Comparison of ENCODE assay signal across 8 cellular contexts in the genomic region with DNA sequence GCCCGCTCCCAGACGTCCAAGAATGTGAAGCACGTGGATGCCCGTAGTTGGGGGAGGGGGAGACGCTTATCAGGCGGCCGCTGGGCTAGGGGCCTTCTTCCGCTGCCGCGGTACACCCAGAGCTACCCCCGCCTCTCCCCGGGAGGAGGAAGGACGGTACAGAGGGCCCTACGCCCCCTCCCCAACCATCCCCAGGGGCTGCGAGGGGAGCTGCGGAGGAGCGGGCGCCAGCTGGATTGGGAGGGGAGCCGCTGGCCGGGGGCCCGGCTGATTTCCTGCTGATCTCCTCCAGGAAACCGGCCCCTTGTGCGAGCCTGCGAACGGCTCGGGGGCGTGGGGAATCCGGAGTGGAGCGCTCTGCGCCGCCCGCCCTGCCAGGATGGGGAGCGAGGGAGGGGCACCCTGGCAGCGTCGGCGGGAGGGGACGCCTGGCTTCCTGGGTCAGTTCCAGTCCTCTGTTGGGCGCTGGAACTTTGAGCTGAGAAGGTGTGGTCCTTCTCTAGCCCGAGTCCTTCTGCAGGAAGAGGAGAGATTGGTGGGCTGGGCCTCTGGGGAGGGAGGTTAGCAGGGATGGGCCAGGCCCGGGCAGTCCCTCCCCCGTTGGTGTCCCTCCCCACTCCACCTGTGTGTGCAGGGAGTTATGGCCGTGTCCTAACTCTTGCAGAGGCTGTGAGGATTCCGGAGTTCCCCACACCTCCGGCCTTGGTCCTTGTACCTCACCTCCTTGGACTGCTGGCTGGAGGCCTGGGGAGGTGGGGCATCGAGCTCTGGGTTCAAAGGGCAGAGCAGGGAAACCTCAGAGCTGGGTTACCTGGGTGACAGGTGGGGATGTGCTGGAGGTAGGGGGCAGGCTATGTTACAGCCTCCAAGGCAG. TPM values are rescaled to one million over a fixed set of nuclear protein-coding genes. Genes with fewer than 3 reads are reported as not detected.
DNase-seq lines count a peak whose midpoint lies in the region; ATAC-seq and TF ChIP-seq lines count a peak whose summit lies in the region.

No MANE protein-coding gene starts in this region.

- H3K9me3 Mint-ChIP-seq in CD8-positive, alpha-beta memory T cell: no peaks in the 10 kb centered on the region

- CTCF ChIA-PET in CD8-positive, alpha-beta memory T cell (lab: Charles Lee): interaction anchor here (0.8 to 3.2 kb wide), 10 partner anchors 9 to 215 kb away, joined by 3 to 21 read pairs (median 3); no protein-coding TSS in a partner anchor

- DNase-seq in CD8-positive, alpha-beta memory T cell: peak in 4 of 5 donors; percentile 29 to 70 (median 46)
- peak; percentile 17 for DNase-seq in activated effector memory CD4-positive, alpha-beta T cell treated with Interleukin-2 at 50 U/mL for 16 hours

- peaks cover 16% of the 10 kb centered on the region for H3K36me3 ChIP-seq in CD8-positive, alpha-beta memory T cell (ENCODE audit: insufficient read depth, low read length)
- H3K36me3 ChIP-seq in KOPT-K1 (ENCODE audit: insufficient read depth, low read length) (peaks cover 18% of the 10 kb centered on the region), gastroesophageal sphincter (peaks cover 0 to 21% of the 10 kb centered on the region in 2 donors), neuron (ENCODE audit: insufficient read depth, low read length) (no peaks in the 10 kb centered on the region)

- peak overlapping the region; percentile 84 to 98 (median 95) for H3K27ac Mint-ChIP-seq in CD8-positive, alpha-beta memory T cell

- peak overlapping the region; percentile 49 for H3K4me3 ChIP-seq in CD8-positive, alpha-beta memory T cell (ENCODE audit: low read length)
- H3K4me3 ChIP-seq in gastroesophageal sphincter (peak overlapping the region; percentile 58 to 90), neuron (ENCODE audit: low read length) (peak overlapping the region; percentile 49)

- ATAC-seq in gastroesophageal sphincter (peak; percentile 15), GM19467 (IDR thresholded peaks at IDR 0.05; ENCODE audit: unreplicated experiment) (no peak), GM18873 (IDR thresholded peaks at IDR 0.05; ENCODE audit: low FRiP score, unreplicated experiment) (no peak), HG03442 (IDR thresholded peaks at IDR 0.05; ENCODE audit: unreplicated experiment) (no peak)

- POLR2A ChIA-PET in CD8-positive, alpha-beta memory T cell (lab: Charles Lee): interaction anchor here (0.9 to 1.4 kb wide), 5 partner anchors 22 to 30 kb away, joined by 3 to 4 read pairs (median 3); no protein-coding TSS in a partner anchor

- peak overlapping the region; percentile 46 to 89 (median 78) for H3K4me3 Mint-ChIP-seq in CD8-positive, alpha-beta memory T cell

- 0% methylated on average over 4 of the region's 45 CpGs; no CpG with 5 or more reads in 1 of the 2 donors for WGBS in gastroesophageal sphincter (ENCODE audit: low coverage in 1 of 2), 2 donors

- no peaks in the 10 kb centered on the region for H3K27me3 Mint-ChIP-seq in CD8-positive, alpha-beta memory T cell

- no peaks in the 10 kb centered on the region for H3K27me3 ChIP-seq in CD8-positive, alpha-beta memory T cell (ENCODE audit: insufficient read depth, low read length, poor library complexity, severe bottlenecking)
- H3K27me3 ChIP-seq in gastroesophageal sphincter: no peaks in the 10 kb centered on the region
- no peaks in the 10 kb centered on the region for H3K27me3 ChIP-seq in neuron (ENCODE audit: insufficient read depth, low read length)

- peaks cover 0 to 32% (median 2%) of the 10 kb centered on the region in 3 donors for H3K36me3 Mint-ChIP-seq in CD8-positive, alpha-beta memory T cell

- H2AFZ ChIP-seq in neuron (ENCODE audit: low read depth, low read length): peak overlapping the region; percentile 78

- H3K4me1 ChIP-seq in CD8-positive, alpha-beta memory T cell (ENCODE audit: insufficient read depth, low read length): peaks cover 71% of the 10 kb centered on the region
- H3K4me1 ChIP-seq in gastroesophageal sphincter: peaks cover 16 to 88% (median 60%) of the 10 kb centered on the region in 3 donors
- H3K4me1 ChIP-seq in neuron (ENCODE audit: insufficient read depth, low read length): peaks cover 78% of the 10 kb centered on the region

- H3K27ac ChIP-seq in CD8-positive, alpha-beta memory T cell (ENCODE audit: low read depth, low read length): peak overlapping the region; percentile 57
- H3K27ac ChIP-seq in KOPT-K1 (ENCODE audit: low read depth, low read length, poor library complexity, severe bottlenecking) (peak overlapping the region; percentile 51), gastroesophageal sphincter (peak overlapping the region; percentile 52 to 99 (median 96))

- TF ChIP-seq EP300 in gastroesophageal sphincter (IDR thresholded peaks at IDR 0.05): no peak

- H3K4me1 Mint-ChIP-seq in CD8-positive, alpha-beta memory T cell: peaks cover 70 to 85% (median 73%) of the 10 kb centered on the region in 3 donors

- TF ChIP-seq CTCF in gastroesophageal sphincter (IDR thresholded peaks at IDR 0.05): no peak

- no peaks in the 10 kb centered on the region for H3K9me3 ChIP-seq in CD8-positive, alpha-beta memory T cell (ENCODE audit: low read length)
- H3K9me3 ChIP-seq in KOPT-K1 (ENCODE audit: insufficient read depth, low read length, poor library complexity, severe bottlenecking) (no peaks in the 10 kb centered on the region), gastroesophageal sphincter (no peaks in the 10 kb centered on the region), neuron (ENCODE audit: low read length) (no peaks in the 10 kb centered on the region)

- no peak for TF ChIP-seq POLR2A in gastroesophageal sphincter (IDR thresholded peaks at IDR 0.05)

RNA-seq across cellular contexts. Expression of gene GJD3, which starts 19.1 kb away (rescaled TPM):
- total RNA-seq in CD8-positive, alpha-beta memory T cell: under 1 TPM in 1 of 2 experiments, not detected in 1; 0.24 TPM
- 0.40 TPM for polyA plus RNA-seq in CD8-positive, alpha-beta memory T cell
- 1 to 10 TPM in 1 of 4 donors, not detected in 3; 2.5 TPM for total RNA-seq in gastroesophageal sphincter

RNA-seq across cellular contexts. Expression of gene RARA, which starts 36.4 kb away (rescaled TPM):
- 10 to 100 TPM; 37.4 to 37.8 TPM for total RNA-seq in CD8-positive, alpha-beta memory T cell
- 14.0 TPM for polyA plus RNA-seq in CD8-positive, alpha-beta memory T cell
- total RNA-seq in gastroesophageal sphincter: 10 to 100 TPM; 18.5 to 41.8 (median 28.5) TPM

RNA-seq across cellular contexts. Expression of gene CDC6, which starts 57.7 kb away (rescaled TPM):
- 100 to 1,000 TPM; 107 to 110 TPM for total RNA-seq in CD8-positive, alpha-beta memory T cell
- polyA plus RNA-seq in CD8-positive, alpha-beta memory T cell: 0.49 TPM
- total RNA-seq in gastroesophageal sphincter: 1 to 10 TPM in 2 of 4 donors, under 1 TPM in 1, not detected in 1; 0.54 to 2.2 (median 1.2) TPM

Comparison
In these comparisons a context has a peak if more than half of its experiments do, and no peak if none do; other contexts are left out.
1. RNA of gene CDC6, which starts 57.7 kb away (total RNA-seq): 107 to 110 TPM in CD8-positive, alpha-beta memory T cell; 0.54 to 2.2 TPM in gastroesophageal sphincter; every median in the first group is over 10 times any median in the second.
2. Peak in every context shown above with its lines, with median percentiles within 50 percentile points of each other: H3K27ac ChIP-seq and H3K4me3 ChIP-seq.